9 cellular contexts compared by ENCODE assay signal in genomic region chr13:42720116-42720857, GRCh38.
DNase-seq lines count a peak whose midpoint lies in the region; ATAC-seq and TF ChIP-seq lines count a peak whose summit lies in the region.
"Had no signal": no experiment of that assay in that cellular context is flagged by ENCODE, and none has a peak within 500 bp of the region (broad histone marks: within the 10 kb centered on the region; RNA-seq: fewer than 3 reads in every experiment).

No MANE protein-coding gene starts in this region.

- H3K18ac ChIP-seq in IMR-90 (ENCODE audit: low read depth, low read length) (peak overlapping the region; percentile 70; the same call in 1 of the 2 replicates), mesendoderm (ENCODE audit: low read length) (no peak overlapping the region)

- H4K5ac ChIP-seq in IMR-90 (ENCODE audit: low read depth, low read length) (peak overlapping the region; percentile 22; the same call in 1 of the 2 replicates), mesendoderm (ENCODE audit: low read length) (no peak overlapping the region)

- TF ChIP-seq RAD21 in IMR-90 (IDR thresholded peaks at IDR 0.05; ENCODE audit: low read length), result 0 out of 2 replicates have a peak, but pooled peaks have one; percentile 2

- H3K79me1 ChIP-seq in IMR-90 (ENCODE audit: low read depth in 1 of 2, low read length in 2 of 2), result no peaks in the 10 kb centered on the region
- no peaks in the 10 kb centered on the region for H3K79me1 ChIP-seq in mesendoderm (ENCODE audit: low read length)

- H3K27ac Mint-ChIP-seq in glutamatergic neuron (ENCODE audit: unreplicated experiment), result no peak overlapping the region

- peak overlapping the region; percentile 89 for H2BK120ac ChIP-seq in IMR-90 (ENCODE audit: low read depth, low read length)
- H2BK120ac ChIP-seq in mesendoderm (ENCODE audit: low read depth, low read length), result no peak overlapping the region

- in situ Hi-C loops in IMR-90 (cut with MboI; ENCODE audit: low sequenced_read_pairs), result no loop called here

- H3K4me1 Mint-ChIP-seq in glutamatergic neuron (ENCODE audit: low read depth, unreplicated experiment), result peaks cover 2% of the 10 kb centered on the region
- H3K4me1 Mint-ChIP-seq: central memory CD8-positive, alpha-beta T cell had no signal

- H3K36me3 Mint-ChIP-seq in glutamatergic neuron (ENCODE audit: unreplicated experiment), result no peaks in the 10 kb centered on the region

- POLR2A ChIA-PET in IMR-90 (lab: Charles Lee; ENCODE audit: unreplicated experiment), result no interaction called here

- dilution Hi-C loops in IMR-90 (cut with HindIII; ENCODE audit: low sequenced_read_pairs, unreplicated experiment), result no loop called here

- no peaks in the 10 kb centered on the region for H3K9me1 ChIP-seq in IMR-90 (ENCODE audit: insufficient read depth, low read length)

- H2AK9ac ChIP-seq in IMR-90 (replicated peaks; ENCODE audit: low read depth, low read length, poor library complexity), result no peak overlapping the region

- peak overlapping the region; percentile 71 for H3K4ac ChIP-seq in IMR-90 (ENCODE audit: low read depth, low read length)
- H3K4ac ChIP-seq in mesendoderm (ENCODE audit: low read depth, low read length), result no peak overlapping the region

- H3K9ac ChIP-seq in IMR-90 (ENCODE audit: low read depth, low read length), result no peak overlapping the region; the same call in 1 of the 2 replicates
- H3K9ac ChIP-seq in mesendoderm (ENCODE audit: low read length), result no peak overlapping the region

- no peaks in the 10 kb centered on the region for H3K79me2 ChIP-seq in mesendoderm (ENCODE audit: control insufficient read depth, insufficient read depth, low read length)

- peak overlapping the region; percentile 90 for H2BK20ac ChIP-seq in IMR-90 (ENCODE audit: low read depth, low read length)

- H3K27me3 ChIP-seq in IMR-90 (ENCODE audit: control insufficient read depth, insufficient read depth, low read length) (no peaks in the 10 kb centered on the region), mesendoderm (ENCODE audit: insufficient read depth, low read length, poor library complexity) (no peaks in the 10 kb centered on the region)

- DNase-seq in COLO829 (ENCODE audit: low spot score), result peak; percentile 70
- DNase-seq in IMR-90, result peak; percentile 99
- peak; percentile 30 for DNase-seq in mesendoderm
- no peak for DNase-seq in cortex of kidney (lab: John Stamatoyannopoulos, UW)
- DNase-seq in glutamatergic neuron, result no peak
- DNase-seq in kidney glomerular epithelial cell (lab: John Stamatoyannopoulos, UW), result no peak

- no peak overlapping the region for H2AFZ ChIP-seq in IMR-90 (replicated peaks; ENCODE audit: low read length, poor library complexity)

- intact Hi-C loops in IMR-90 (cut with micrococcal nuclease), result no loop called here

- H4K8ac ChIP-seq in IMR-90 (ENCODE audit: low read depth in 2 of 2, low read length in 2 of 2) (peak overlapping the region; percentile 10 to 80; a peak in 3 of 4 replicates), mesendoderm (ENCODE audit: low read depth, low read length) (no peak overlapping the region)

- peaks cover 4% of the 10 kb centered on the region for H3K4me1 ChIP-seq in IMR-90 (ENCODE audit: control insufficient read depth, insufficient read depth, low read length)
- no peaks in the 10 kb centered on the region for H3K4me1 ChIP-seq in mesendoderm (ENCODE audit: control insufficient read depth, low read depth, low read length)

- peak; percentile 97 for ATAC-seq in IMR-90 (ENCODE audit: low read depth)
- no peak for ATAC-seq in GM19463 (IDR thresholded peaks at IDR 0.05; ENCODE audit: unreplicated experiment)

- H2BK5ac ChIP-seq in IMR-90 (ENCODE audit: low read depth, low read length, poor library complexity, severe bottlenecking) (peak overlapping the region; percentile 65), mesendoderm (ENCODE audit: low read length) (no peak overlapping the region)

- no peak for TF ChIP-seq CTCF in IMR-90 (conservative IDR thresholded peaks at IDR 0.05; ENCODE audit: low read depth, low read length)
- TF ChIP-seq CTCF in WI38 (IDR thresholded peaks at IDR 0.05; ENCODE audit: low read depth, low read length), result no peak
- no peak for TF ChIP-seq CTCF in glutamatergic neuron (IDR thresholded peaks at IDR 0.05; ENCODE audit: partially characterized antibody, unreplicated experiment)

- peak overlapping the region; percentile 87 for H4K91ac ChIP-seq in IMR-90 (ENCODE audit: insufficient read depth, low read depth, low read length)

- H2AK5ac ChIP-seq in IMR-90 (ENCODE audit: low read depth, low read length), result 0 out of 2 replicates have a peak overlapping the region, but pooled peaks have one; percentile 3
- no peak overlapping the region for H2AK5ac ChIP-seq in mesendoderm (ENCODE audit: low read length)

- no peaks in the 10 kb centered on the region for H3K27me3 Mint-ChIP-seq in glutamatergic neuron (ENCODE audit: unreplicated experiment)

- TF ChIP-seq POLR2A in IMR-90 (IDR thresholded peaks at IDR 0.05; ENCODE audit: low read depth, low read length), result no peak

- H3K4me2 ChIP-seq in IMR-90 (ENCODE audit: low read depth, low read length), result peak overlapping the region; percentile 80; the same call in 1 of the 2 replicates
- H3K4me2 ChIP-seq in mesendoderm (ENCODE audit: low read length), result no peak overlapping the region

- H3K9me3 Mint-ChIP-seq in glutamatergic neuron (ENCODE audit: unreplicated experiment), result no peaks in the 10 kb centered on the region
- H3K9me3 Mint-ChIP-seq: central memory CD8-positive, alpha-beta T cell had no signal

- H4K20me1 ChIP-seq in IMR-90 (ENCODE audit: insufficient read depth, low read length), result no peaks in the 10 kb centered on the region

- BruUV-seq in IMR-90 (replicated peaks; lab: Mats Ljungman, UMichigan), result no TSS peak

- no peak overlapping the region for H3K4me3 Mint-ChIP-seq in glutamatergic neuron (ENCODE audit: unreplicated experiment)
- H3K4me3 Mint-ChIP-seq: central memory CD8-positive, alpha-beta T cell had no signal

- no peaks in the 10 kb centered on the region for H3K9me3 ChIP-seq in IMR-90 (ENCODE audit: control insufficient read depth, insufficient read depth, low read length)

- CTCF ChIA-PET in IMR-90 (lab: Yijun Ruan, JAX), result no interaction called here

- no CpG with 5 or more reads among the region's 12 CpGs for WGBS in IMR-90 (ENCODE audit: extremely low coverage in 2 of 2, insufficient read length in 1 of 2), 2 experiments
- no CpG with 5 or more reads among the region's 12 CpGs for WGBS in mesendoderm (ENCODE audit: extremely low coverage, insufficient coverage, low lambda C conversion rate)

- H2BK15ac ChIP-seq in IMR-90 (ENCODE audit: low read depth, low read length) (peak overlapping the region; percentile 43; the same call in 1 of the 3 replicates), mesendoderm (replicated peaks; ENCODE audit: low read depth) (no peak overlapping the region)

- H3K27ac ChIP-seq in IMR-90 (ENCODE audit: insufficient read depth, low read length) (peak overlapping the region; percentile 8; the same call in 1 of the 2 replicates), mesendoderm (ENCODE audit: low read depth, low read length) (no peak overlapping the region)

- H3K14ac ChIP-seq in IMR-90 (replicated peaks; ENCODE audit: low read depth, low read length), result peak overlapping the region; percentile 50

- H3K36me3 ChIP-seq in IMR-90 (ENCODE audit: control insufficient read depth, insufficient read depth, low read length) (no peaks in the 10 kb centered on the region), mesendoderm (ENCODE audit: control insufficient read depth, insufficient read depth, low read length) (no peaks in the 10 kb centered on the region)

- H3K4me3 ChIP-seq in IMR-90 (ENCODE audit: insufficient read depth, low read depth, low read length) (peak overlapping the region; percentile 6; the same call in 1 of the 2 replicates), WI38 (ENCODE audit: low read depth, low read length) (peak overlapping the region; percentile 35), mesendoderm (ENCODE audit: low read length) (no peak overlapping the region)

- H3K23ac ChIP-seq in IMR-90 (ENCODE audit: low read depth, low read length), result peak overlapping the region; percentile 4
- H3K23ac ChIP-seq in mesendoderm (ENCODE audit: low read length), result no peak overlapping the region

- H3K56ac ChIP-seq in IMR-90 (ENCODE audit: extremely low read depth, insufficient read depth, low read length) (peak overlapping the region; percentile 52), mesendoderm (ENCODE audit: low read length) (no peak overlapping the region)

TF ChIP-seq in IMR-90, 13 proteins besides CTCF, POLR2A, EP300 and RAD21 (continues in another document):
- TF ChIP-seq RFX5 (IDR thresholded peaks at IDR 0.05; ENCODE audit: low read depth, low read length) (no peak), MAZ (IDR thresholded peaks at IDR 0.05; ENCODE audit: borderline replicate concordance, low read depth, low read length) (peak; percentile 45; the same call in 1 of the 2 replicates), BHLHE40 (IDR thresholded peaks at IDR 0.05; ENCODE audit: low read depth, low read length) (peak; percentile 96), RCOR1 (IDR thresholded peaks at IDR 0.05; ENCODE audit: insufficient replicate concordance, low read length) (no peak), ELK1 (IDR thresholded peaks at IDR 0.05; ENCODE audit: borderline replicate concordance, low read depth, low read length) (no peak), USF2 (IDR thresholded peaks at IDR 0.05; ENCODE audit: low read depth, low read length) (no peak), CEBPB (IDR thresholded peaks at IDR 0.05; ENCODE audit: low read depth, low read length) (peak; percentile 100), NFE2L2 (IDR thresholded peaks at IDR 0.05; ENCODE audit: low read depth, low read length) (peak; percentile 57; the same call in 1 of the 2 replicates), CHD1 (IDR thresholded peaks at IDR 0.05; ENCODE audit: low read depth, low read length) (no peak), SMC3 (IDR thresholded peaks at IDR 0.05; ENCODE audit: low read depth, low read length) (no peak), FOS (IDR thresholded peaks at IDR 0.05; ENCODE audit: low read depth, low read length) (peak; percentile 100)

Comparison
In these comparisons a context has a peak if more than half of its experiments do, and no peak if none do; other contexts are left out.
1. DNase-seq: peak in COLO829 (single experiment), IMR-90 (single experiment) and mesendoderm (single experiment); none in cortex of kidney (single experiment), glutamatergic neuron (single experiment) and kidney glomerular epithelial cell (single experiment).